ENCODE assay signal across 10 cellular contexts in genomic region chr11:67607507-67607906, GRCh38. TPM values are rescaled to one million over a fixed set of nuclear protein-coding genes. Genes with fewer than 3 reads are reported as not detected.
A peak's percentile ranks its signal among the peaks of the same experiment; 100 is the strongest.
DNase-seq lines count a peak whose midpoint lies in the region; ATAC-seq and TF ChIP-seq lines count a peak whose summit lies in the region.
"Had no signal": no experiment of that assay in that cellular context is flagged by ENCODE, and none has a peak within 500 bp of the region (broad histone marks: within the 10 kb centered on the region; RNA-seq: fewer than 3 reads in every experiment).

No MANE protein-coding gene starts in this region.

- DNase-seq in AG04450 (ENCODE audit: low read depth, low spot score) = no peak
- no peak for DNase-seq in naive thymus-derived CD8-positive, alpha-beta T cell
- DNase-seq in NCI-H1694 treated with DMSO at 0.1 percent for 48 hours (lab: John Stamatoyannopoulos, UW) = no peak
- no peak for DNase-seq in NCI-H446 treated with DMSO at 0.1 percent for 48 hours (lab: John Stamatoyannopoulos, UW)

- H3K36me3 Mint-ChIP-seq in dendritic cell treated with granulocyte-macrophage colony-stimulating factor and Interleukin-4, amounts not matched to agents 40 ng/mL and 50 ng/mL, for 4 days (ENCODE audit: low read depth) = peaks cover 58% of the 10 kb centered on the region
- peaks cover 0 to 27% (median 10%) of the 10 kb centered on the region in 3 donors for H3K36me3 Mint-ChIP-seq in naive thymus-derived CD8-positive, alpha-beta T cell

- H3K27ac Mint-ChIP-seq in dendritic cell treated with granulocyte-macrophage colony-stimulating factor and Interleukin-4, amounts not matched to agents 40 ng/mL and 50 ng/mL, for 4 days = peak overlapping the region; percentile 87
- peak overlapping the region; percentile 80 to 95 (median 91) for H3K27ac Mint-ChIP-seq in naive thymus-derived CD8-positive, alpha-beta T cell

- TF ChIP-seq CTCF in AG04450 (IDR thresholded peaks at IDR 0.05; ENCODE audit: low read depth, low read length) = no peak

- no peak overlapping the region for H3K27ac ChIP-seq in AG04450 (ENCODE audit: low read depth, low read length)
- H3K27ac ChIP-seq in KOPT-K1 (ENCODE audit: low read depth, low read length, poor library complexity, severe bottlenecking) = peak overlapping the region; percentile 71

- intact Hi-C loops in dendritic cell treated with granulocyte-macrophage colony-stimulating factor and Interleukin-4, amounts not matched to agents 40 ng/mL and 50 ng/mL, for 4 days (cut with micrococcal nuclease) = loop anchor here (5.0 kb wide), 1 partner anchor 35 kb away; no protein-coding TSS in a partner anchor

- CTCF ChIA-PET in AG04450 (lab: Charles Lee) = interaction anchor here (2.5 kb wide), 1 partner anchor 22 kb away, joined by 23 read pairs; the partner anchor contains the start of gene NUDT8

- no peak for ATAC-seq in naive thymus-derived CD8-positive, alpha-beta T cell
- ATAC-seq in GM18520 (IDR thresholded peaks at IDR 0.05; ENCODE audit: unreplicated experiment) (no peak), GM21528 (IDR thresholded peaks at IDR 0.05; ENCODE audit: low FRiP score, unreplicated experiment) (no peak)

- H3K4me1 Mint-ChIP-seq in dendritic cell treated with granulocyte-macrophage colony-stimulating factor and Interleukin-4, amounts not matched to agents 40 ng/mL and 50 ng/mL, for 4 days (ENCODE audit: low read depth) = peaks cover 32% of the 10 kb centered on the region
- H3K4me1 Mint-ChIP-seq in naive thymus-derived CD8-positive, alpha-beta T cell = peaks cover 4 to 26% (median 19%) of the 10 kb centered on the region in 4 donors

- H3K27me3 Mint-ChIP-seq in dendritic cell treated with granulocyte-macrophage colony-stimulating factor and Interleukin-4, amounts not matched to agents 40 ng/mL and 50 ng/mL, for 4 days = peaks cover 21% of the 10 kb centered on the region
- peaks cover 0 to 16% (median 4%) of the 10 kb centered on the region in 5 donors for H3K27me3 Mint-ChIP-seq in naive thymus-derived CD8-positive, alpha-beta T cell

- peak overlapping the region; percentile 70 for H3K4me3 ChIP-seq in AG04450 (ENCODE audit: low read depth, low read length)

- POLR2A ChIA-PET in AG04450 (lab: Yijun Ruan, JAX) = no interaction called here
- POLR2A ChIA-PET in naive thymus-derived CD8-positive, alpha-beta T cell (lab: Charles Lee) = interaction anchor here (1.3 kb wide), 1 partner anchor 8 kb away, joined by 3 read pairs; no protein-coding TSS in a partner anchor

- no peaks in the 10 kb centered on the region for H3K9me3 Mint-ChIP-seq in dendritic cell treated with granulocyte-macrophage colony-stimulating factor and Interleukin-4, amounts not matched to agents 40 ng/mL and 50 ng/mL, for 4 days
- no peaks in the 10 kb centered on the region for H3K9me3 Mint-ChIP-seq in naive thymus-derived CD8-positive, alpha-beta T cell

- peak overlapping the region; percentile 94 for H3K4me3 Mint-ChIP-seq in dendritic cell treated with granulocyte-macrophage colony-stimulating factor and Interleukin-4, amounts not matched to agents 40 ng/mL and 50 ng/mL, for 4 days
- peak overlapping the region; percentile 79 to 96 (median 92) for H3K4me3 Mint-ChIP-seq in naive thymus-derived CD8-positive, alpha-beta T cell

- H3K27me3 ChIP-seq in AG04450 (ENCODE audit: control insufficient read depth, insufficient read depth, low read length) = peaks cover 5% of the 10 kb centered on the region

- H3K9me3 ChIP-seq in AG04450 (ENCODE audit: control insufficient read depth, insufficient read depth, low read length) (peaks cover 4% of the 10 kb centered on the region), KOPT-K1 (ENCODE audit: insufficient read depth, low read length, poor library complexity, severe bottlenecking) (no peaks in the 10 kb centered on the region)

- H3K36me3 ChIP-seq in KOPT-K1 (ENCODE audit: insufficient read depth, low read length) = peaks cover 44% of the 10 kb centered on the region

RNA-seq across cellular contexts. Expression of gene NDUFV1, which starts 0.8 kb away (rescaled TPM):
- polyA plus RNA-seq in AG04450 (2011; rRNA removed) = 79.5 and 89.9 TPM in 2 replicates
- polyA minus RNA-seq in AG04450 (2011; rRNA and poly(A)+ RNA removed) = 61.8 and 69.0 TPM in 2 replicates
- 100 to 1,000 TPM; 197 to 199 TPM for total RNA-seq in naive thymus-derived CD8-positive, alpha-beta T cell
- 100 to 1,000 TPM; 122 to 123 (median 122) TPM for polyA plus RNA-seq in naive thymus-derived CD8-positive, alpha-beta T cell

RNA-seq across cellular contexts. Expression of gene NUDT8, which starts 22.2 kb away (rescaled TPM):
- polyA plus RNA-seq in AG04450 (2011; rRNA removed) = 0.40 and 0.84 TPM in 2 replicates
- 0.56 and 0.69 TPM in 2 replicates for polyA minus RNA-seq in AG04450 (2011; rRNA and poly(A)+ RNA removed)
- 1 to 10 TPM; 2.0 to 3.2 TPM for total RNA-seq in naive thymus-derived CD8-positive, alpha-beta T cell
- polyA plus RNA-seq in naive thymus-derived CD8-positive, alpha-beta T cell = 1 to 10 TPM; 2.7 to 3.1 (median 2.7) TPM

RNA-seq across cellular contexts. Expression of gene GSTP1, which starts 23.9 kb away (rescaled TPM):
- polyA plus RNA-seq in AG04450 (2011; rRNA removed) = 716 and 965 TPM in 2 replicates
- 518 and 668 TPM in 2 replicates for polyA minus RNA-seq in AG04450 (2011; rRNA and poly(A)+ RNA removed)
- total RNA-seq in naive thymus-derived CD8-positive, alpha-beta T cell = 100 to 1,000 TPM; 177 to 186 TPM
- polyA plus RNA-seq in naive thymus-derived CD8-positive, alpha-beta T cell = 100 to 1,000 TPM; 234 to 278 (median 276) TPM

RNA-seq across cellular contexts. Expression of gene TBX10, which starts 32.1 kb away (rescaled TPM):
- not detected in 2 replicates for polyA plus RNA-seq in AG04450 (2011; rRNA removed)
- not detected in 2 replicates for polyA minus RNA-seq in AG04450 (2011; rRNA and poly(A)+ RNA removed)
- total RNA-seq in naive thymus-derived CD8-positive, alpha-beta T cell = not detected
- not detected for polyA plus RNA-seq in naive thymus-derived CD8-positive, alpha-beta T cell
- total RNA-seq: M059J, temporal lobe had no signal

RNA-seq across cellular contexts. Expression of gene ACY3, which starts 43.0 kb away (rescaled TPM):
- polyA plus RNA-seq in AG04450 (2011; rRNA removed) = not detected in 2 replicates
- polyA minus RNA-seq in AG04450 (2011; rRNA and poly(A)+ RNA removed) = not detected in 2 replicates
- not detected for total RNA-seq in naive thymus-derived CD8-positive, alpha-beta T cell
- under 1 TPM in 2 of 3 donors, not detected in 1; 0.29 to 0.64 TPM for polyA plus RNA-seq in naive thymus-derived CD8-positive, alpha-beta T cell
- total RNA-seq: temporal lobe had no signal
